In the genomic region with DNA sequence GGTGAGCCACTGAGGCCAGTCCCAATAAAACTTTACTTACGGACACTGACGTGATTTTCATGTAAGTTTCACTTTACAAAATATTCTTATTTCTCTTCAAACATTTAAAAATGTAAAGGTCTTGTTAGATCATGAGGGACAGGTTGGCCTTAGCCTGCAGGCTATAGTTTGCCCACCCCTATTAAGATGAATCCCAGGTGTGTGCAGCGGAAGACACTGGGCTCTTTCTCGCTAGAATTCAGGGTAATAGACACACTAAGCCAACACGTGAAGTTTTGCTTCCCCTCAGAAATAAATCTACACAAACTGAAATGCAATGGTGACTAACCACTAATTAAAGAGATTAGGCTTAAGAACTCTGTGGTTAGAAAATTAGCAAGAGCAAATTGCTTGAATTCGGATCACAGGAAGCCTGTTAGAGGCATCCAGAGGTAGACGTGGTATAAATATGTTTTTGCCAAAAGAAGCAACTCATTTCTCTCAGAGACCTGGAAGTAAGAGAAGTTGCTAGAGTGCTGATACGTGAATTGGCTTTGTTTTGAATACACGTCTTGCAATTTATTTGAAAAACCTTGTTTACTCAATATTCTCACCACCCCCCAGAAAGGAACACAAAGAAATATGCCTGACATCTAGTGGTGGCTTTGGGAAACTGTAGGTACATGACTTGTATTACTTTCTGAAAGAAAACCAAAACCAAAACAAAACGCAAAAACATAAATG, we compare ENCODE assay signal across 8 cellular contexts.
DNase-seq lines count a peak whose midpoint lies in the region; ATAC-seq and TF ChIP-seq lines count a peak whose summit lies in the region.

No MANE protein-coding gene starts in this region.

- no peaks in the 10 kb centered on the region for H3K27me3 ChIP-seq in left lung

- no peaks in the 10 kb centered on the region for H3K9me3 Mint-ChIP-seq in stimulated activated naive CD8-positive, alpha-beta T cell treated with anti-CD3 and anti-CD28 coated beads, Interleukin-15, amount 100 ng/mL, for 72 hours

- intact Hi-C loops in left lung (cut with DNase I) = no loop called here

- peaks cover 0 to 14% of the 10 kb centered on the region in 2 donors for H3K4me1 ChIP-seq in left lung

- H3K4me3 ChIP-seq in left lung = peak overlapping the region; percentile 6 to 13

- H3K27me3 Mint-ChIP-seq in stimulated activated naive CD8-positive, alpha-beta T cell treated with anti-CD3 and anti-CD28 coated beads, Interleukin-15, amount 100 ng/mL, for 72 hours = no peaks in the 10 kb centered on the region

- peak overlapping the region; percentile 48 to 71 for H3K4me3 Mint-ChIP-seq in stimulated activated naive CD8-positive, alpha-beta T cell treated with anti-CD3 and anti-CD28 coated beads, Interleukin-15, amount 100 ng/mL, for 72 hours

- peak; percentile 73 to 77 for TF ChIP-seq CTCF in left lung (IDR thresholded peaks at IDR 0.05)

- peak overlapping the region; percentile 67 to 92 for H3K27ac Mint-ChIP-seq in stimulated activated naive CD8-positive, alpha-beta T cell treated with anti-CD3 and anti-CD28 coated beads, Interleukin-15, amount 100 ng/mL, for 72 hours

- no peaks in the 10 kb centered on the region for H3K9me3 ChIP-seq in left lung

- peaks cover 18% of the 10 kb centered on the region for H3K4me1 Mint-ChIP-seq in stimulated activated naive CD8-positive, alpha-beta T cell treated with anti-CD3 and anti-CD28 coated beads, Interleukin-15, amount 100 ng/mL, for 72 hours

- peak overlapping the region; percentile 41 for H3K27ac ChIP-seq in caudate nucleus (ENCODE audit: low read depth, low read length)
- no peak overlapping the region for H3K27ac ChIP-seq in left lung

- peak; percentile 68 for ATAC-seq in GM21619 (IDR thresholded peaks at IDR 0.05; ENCODE audit: unreplicated experiment)
- ATAC-seq in left lung = peak; percentile 95
- peak; percentile 99 for ATAC-seq in stimulated activated naive CD8-positive, alpha-beta T cell treated with anti-CD3 and anti-CD28 coated beads, Interleukin-15, amount 100 ng/mL, for 72 hours

- H3K36me3 ChIP-seq in left lung = no peaks in the 10 kb centered on the region

- peak; percentile 16 for DNase-seq in activated CD4-positive, CD25-positive, alpha-beta regulatory T cell treated with anti-CD3 and anti-CD28 coated beads, Interleukin-2, amount 50 U/mL, for 16 hours (ENCODE audit: low read depth, low spot score)
- no peak for DNase-seq in activated CD4-positive, CD25-positive, alpha-beta regulatory T cell treated with anti-CD3 and anti-CD28 coated beads, Interleukin-2, amount 50 U/mL, for 72 hours
- DNase-seq in LoVo (ENCODE audit: low spot score) (peak; percentile 66), RPMI7951 (ENCODE audit: low read depth) (peak; percentile 77), caudate nucleus (lab: John Stamatoyannopoulos, UW) (peak in 3 of 61 donors; percentile 29 to 45 (median 33)), left lung (no peak)
- DNase-seq in stimulated activated naive CD8-positive, alpha-beta T cell treated with anti-CD3 and anti-CD28 coated beads, Interleukin-15, amount 100 ng/mL, for 72 hours = peak; percentile 48

Comparison
In these comparisons a context has a peak if more than half of its experiments do, and no peak if none do; other contexts are left out.
1. DNase-seq: peak in activated CD4-positive, CD25-positive, alpha-beta regulatory T cell treated with anti-CD3 and anti-CD28 coated beads, Interleukin-2, amount 50 U/mL, for 16 hours (single experiment), LoVo (single experiment), RPMI7951 (single experiment) and stimulated activated naive CD8-positive, alpha-beta T cell treated with anti-CD3 and anti-CD28 coated beads, Interleukin-15, amount 100 ng/mL, for 72 hours (2 of 2); none in activated CD4-positive, CD25-positive, alpha-beta regulatory T cell treated with anti-CD3 and anti-CD28 coated beads, Interleukin-2, amount 50 U/mL, for 72 hours (single experiment) and left lung (0 of 2).
2. Peak in every context shown above with its lines, with median percentiles within 50 percentile points of each other: ATAC-seq.